Comparison of ENCODE assay signal across 8 cellular contexts in the genomic region with DNA sequence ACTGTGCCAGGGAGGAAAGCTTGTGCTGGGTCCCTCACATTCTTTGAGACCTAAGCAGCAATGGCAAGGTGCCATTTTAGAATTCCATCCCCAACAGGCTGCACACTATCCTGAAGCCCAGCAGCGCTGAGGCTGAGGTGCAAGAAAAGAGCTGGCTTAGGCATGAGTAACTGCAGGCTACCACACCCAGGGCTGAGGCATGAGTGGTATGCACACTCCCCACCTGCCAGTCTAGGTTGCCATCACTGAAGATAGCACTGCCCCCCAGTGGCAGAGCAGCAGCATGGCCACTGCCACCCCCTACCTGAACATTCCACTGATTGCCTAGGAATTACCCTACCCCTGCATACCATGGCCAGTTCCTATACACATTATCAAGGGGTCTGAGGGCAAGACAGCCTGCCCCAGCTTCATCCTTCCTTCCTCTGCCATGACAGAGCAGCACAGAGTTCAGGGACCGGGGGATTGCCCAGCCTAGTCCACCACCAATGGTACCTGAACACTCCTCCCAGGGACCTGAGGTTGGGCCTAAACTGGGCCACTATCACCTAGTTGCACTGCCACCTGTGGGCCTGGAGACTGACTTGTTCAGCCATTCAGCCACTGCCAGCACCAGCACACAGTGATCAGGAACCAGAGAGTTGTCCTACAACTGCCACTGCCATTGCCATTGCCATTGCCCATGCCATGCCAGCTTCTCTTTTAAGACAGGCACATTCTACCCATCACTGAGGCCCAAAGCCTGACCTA.
DNase-seq lines count a peak whose midpoint lies in the region; ATAC-seq and TF ChIP-seq lines count a peak whose summit lies in the region.

No MANE protein-coding gene starts in this region.

- DNase-seq in Caki2 (ENCODE audit: low read depth) (peak; percentile 41), NOMO-1 (lab: John Stamatoyannopoulos, UW; ENCODE audit: unreplicated experiment in 2 of 2) (peak; percentile 69 to 76), colonic mucosa (peak; percentile 53), neural crest cell (ENCODE audit: low read depth, low spot score) (no peak), NCI-H2227 (lab: John Stamatoyannopoulos, UW; ENCODE audit: unreplicated experiment) (no peak)
- DNase-seq in activated effector memory CD4-positive, alpha-beta T cell treated with anti-CD3 and anti-CD28 coated beads, Interleukin-2, amount 50 U/mL, for 16 hours, result no peak

- H3K9me3 Mint-ChIP-seq in neural crest cell, result peaks cover 20% of the 10 kb centered on the region

- H3K27me3 ChIP-seq in colonic mucosa, result no peaks in the 10 kb centered on the region

- H3K36me3 Mint-ChIP-seq in neural crest cell (ENCODE audit: low read depth), result peaks cover 29% of the 10 kb centered on the region

- no peaks in the 10 kb centered on the region for H3K36me3 ChIP-seq in colonic mucosa

- no peaks in the 10 kb centered on the region for H3K4me1 ChIP-seq in colonic mucosa

- TF ChIP-seq CTCF in colonic mucosa (IDR thresholded peaks at IDR 0.05) (peak; percentile 55), neural crest cell (conservative IDR thresholded peaks at IDR 0.05) (peak; percentile 74)

- intact Hi-C loops in colonic mucosa (cut with DNase I), result loop anchor here (10.0 kb wide), 1 partner anchor 401 kb away; no protein-coding TSS in a partner anchor

- H3K4me1 Mint-ChIP-seq in neural crest cell, result peaks cover under 1% of the 10 kb centered on the region

- in situ Hi-C loops in Caki2 (cut with HindIII; ENCODE audit: low pct_unique_long_range_greater_than_20kb, low sequenced_read_pairs), result no loop called here

- no peak overlapping the region for H3K27ac ChIP-seq in colonic mucosa

- no peak overlapping the region for H3K4me3 Mint-ChIP-seq in neural crest cell

- H3K27me3 Mint-ChIP-seq in neural crest cell (ENCODE audit: low read depth), result no peaks in the 10 kb centered on the region

- H3K9ac ChIP-seq in colonic mucosa (ENCODE audit: low read depth in 2 of 2, low read length in 2 of 2), result no peak overlapping the region

- H3K27ac Mint-ChIP-seq in neural crest cell (ENCODE audit: unreplicated experiment), result no peak overlapping the region

- no peaks in the 10 kb centered on the region for H3K9me3 ChIP-seq in colonic mucosa

- H3K4me3 ChIP-seq in colonic mucosa, result no peak overlapping the region

- peak; percentile 97 for ATAC-seq in GM19023 (IDR thresholded peaks at IDR 0.05; ENCODE audit: unreplicated experiment)
- ATAC-seq in HG03045 (IDR thresholded peaks at IDR 0.05; ENCODE audit: unreplicated experiment), result peak; percentile 83

Comparison
In these comparisons a context has a peak if more than half of its experiments do, and no peak if none do; other contexts are left out.
1. DNase-seq: peak in Caki2 (single experiment), NOMO-1 (2 of 2) and colonic mucosa (single experiment); none in neural crest cell (single experiment), activated effector memory CD4-positive, alpha-beta T cell treated with anti-CD3 and anti-CD28 coated beads, Interleukin-2, amount 50 U/mL, for 16 hours (single experiment) and NCI-H2227 (single experiment).